Comparison of ENCODE assay signal across 9 cellular contexts in the genomic region with DNA sequence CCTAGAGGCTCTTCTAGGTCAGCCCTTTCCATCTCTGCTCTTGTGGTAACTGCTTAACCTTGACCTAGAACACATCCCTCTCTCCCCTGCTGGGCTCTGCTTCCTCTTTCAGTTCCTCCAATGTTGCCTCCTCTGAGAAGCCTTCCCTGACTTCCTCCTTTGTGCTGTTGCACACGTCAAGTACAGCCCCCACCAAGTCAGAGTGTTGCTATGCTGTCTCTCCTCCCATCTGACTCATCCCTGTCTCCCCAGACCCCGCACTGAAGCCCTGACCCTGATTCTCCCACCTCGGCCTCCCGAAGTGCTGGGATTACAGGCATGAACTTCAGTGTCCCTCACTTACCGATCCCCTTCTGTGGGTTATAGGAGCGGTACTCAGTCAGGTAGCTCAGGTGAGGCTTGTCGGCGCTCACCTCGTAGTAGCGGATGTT. TPM values are rescaled to one million over a fixed set of nuclear protein-coding genes. Genes with fewer than 3 reads are reported as not detected.
A peak's percentile ranks its signal among the peaks of the same experiment; 100 is the strongest.
DNase-seq lines count a peak whose midpoint lies in the region; ATAC-seq and TF ChIP-seq lines count a peak whose summit lies in the region.
"Had no signal": no experiment of that assay in that cellular context is flagged by ENCODE, and none has a peak within 500 bp of the region (broad histone marks: within the 10 kb centered on the region; RNA-seq: fewer than 3 reads in every experiment).

No MANE protein-coding gene starts in this region.

- TF ChIP-seq POLR2A in esophagus squamous epithelium (IDR thresholded peaks at IDR 0.05): no peak

- H3K27me3 ChIP-seq in esophagus squamous epithelium (no peaks in the 10 kb centered on the region), BE2C (no peaks in the 10 kb centered on the region)

- no peak overlapping the region for H3K4me3 ChIP-seq in esophagus squamous epithelium
- H3K4me3 ChIP-seq in BE2C (ENCODE audit: low read depth, low read length): no peak overlapping the region

- H3K36me3 ChIP-seq in esophagus squamous epithelium (peaks cover 9 to 100% (median 18%) of the 10 kb centered on the region in 3 donors), BE2C (peaks cover 29% of the 10 kb centered on the region)

- H3K9me3 ChIP-seq in esophagus squamous epithelium (no peaks in the 10 kb centered on the region), BE2C (no peaks in the 10 kb centered on the region)

- WGBS in esophagus squamous epithelium, 2 donors: 76 to 90% methylated on average over 6 to 9 of the region's 10 CpGs

- peak; percentile 64 for ATAC-seq in GM21717 (IDR thresholded peaks at IDR 0.05; ENCODE audit: unreplicated experiment)
- no peak for ATAC-seq in GM18520 (IDR thresholded peaks at IDR 0.05; ENCODE audit: unreplicated experiment)

- H3K4me1 ChIP-seq in esophagus squamous epithelium (no peaks in the 10 kb centered on the region), BE2C (no peaks in the 10 kb centered on the region)

- no peak overlapping the region for H3K27ac ChIP-seq in esophagus squamous epithelium

- intact Hi-C loops in esophagus squamous epithelium (cut with DNase I): no loop called here

- peak; percentile 39 for DNase-seq in GF-D8 (lab: John Stamatoyannopoulos, UW)
- DNase-seq in NOMO-1 (lab: John Stamatoyannopoulos, UW; ENCODE audit: unreplicated experiment in 2 of 2): peak; percentile 78 to 92
- peak; percentile 28 for DNase-seq in iris pigment epithelial cell (ENCODE audit: low read depth)
- DNase-seq in esophagus squamous epithelium (lab: John Stamatoyannopoulos, UW): no peak
- no peak for DNase-seq in BE2C
- DNase-seq in DMS79 treated with DMSO at 0.1 percent for 48 hours (lab: John Stamatoyannopoulos, UW): no peak
- DNase-seq: stimulated activated CD4-positive, alpha-beta T cell treated with anti-CD3 and anti-CD28 coated beads, Interleukin-4, amount 100 ng/mL, for 1 hour had no signal

- TF ChIP-seq CTCF in esophagus squamous epithelium (IDR thresholded peaks at IDR 0.05) (no peak), BE2C (IDR thresholded peaks at IDR 0.05; ENCODE audit: low read depth, low read length) (no peak)

RNA-seq across cellular contexts. Expression of a gene that starts 10.4 kb away (rescaled TPM):
- 10 to 100 TPM; 21.0 to 39.2 (median 31.6) TPM for total RNA-seq in esophagus squamous epithelium
- polyA plus RNA-seq in BE2C (2012; ENCODE audit: insufficient read depth, insufficient read length, low read depth): 39.1 TPM

Comparison
In these comparisons a context has a peak if more than half of its experiments do, and no peak if none do; other contexts are left out.
1. DNase-seq: peak in GF-D8 (single experiment), NOMO-1 (2 of 2) and iris pigment epithelial cell (single experiment); none in esophagus squamous epithelium (single experiment), BE2C (single experiment) and DMS79 treated with DMSO at 0.1 percent for 48 hours (single experiment).